12 cellular contexts compared by ENCODE assay signal in genomic region chr2:36059684-36060083, GRCh38.
DNase-seq lines count a peak whose midpoint lies in the region; ATAC-seq and TF ChIP-seq lines count a peak whose summit lies in the region.
"Had no signal": no experiment of that assay in that cellular context is flagged by ENCODE, and none has a peak within 500 bp of the region (broad histone marks: within the 10 kb centered on the region; RNA-seq: fewer than 3 reads in every experiment).

No MANE protein-coding gene starts in this region.

- H3K4me1 ChIP-seq in right atrium auricular region (no peaks in the 10 kb centered on the region), A673 (ENCODE audit: insufficient read depth, low read length, poor library complexity, severe bottlenecking) (no peaks in the 10 kb centered on the region)

- no TSS peak for BruUV-seq in A673 (replicated peaks; lab: Mats Ljungman, UMichigan)

- DNase-seq in Right ventricle myocardium superior, result no peak
- no peak for DNase-seq in right atrium auricular region (ENCODE audit: low spot score)
- DNase-seq in NOMO-1 treated with dmso at 0.1 percent for 144 hours (lab: John Stamatoyannopoulos, UW; ENCODE audit: unreplicated experiment), result peak; percentile 42
- no peak for DNase-seq in H7
- DNase-seq in omental fat pad (ENCODE audit: low spot score), result no peak
- no peak for DNase-seq in LoVo (ENCODE audit: low spot score)
- DNase-seq in A673 (ENCODE audit: low spot score), result no peak
- DNase-seq: activated CD4-positive, alpha-beta T cell treated with anti-CD3 and anti-CD28 coated beads, Interleukin-2, amount 10 ng/mL, durations not matched to agents 24 days and 14 days; NCI-H2081 treated with DMSO at 0.1 percent for 48 hours; ovary had no signal

- H3K9me3 ChIP-seq in right atrium auricular region (no peaks in the 10 kb centered on the region), A673 (ENCODE audit: low read depth, low read length, poor library complexity, severe bottlenecking) (no peaks in the 10 kb centered on the region)
- H3K9me3 ChIP-seq: ovary had no signal

- CTCF ChIA-PET in A673 (lab: Charles Lee), result no interaction called here

- TF ChIP-seq CTCF in right atrium auricular region (IDR thresholded peaks at IDR 0.05) (no peak), omental fat pad (IDR thresholded peaks at IDR 0.05) (no peak), A673 (conservative IDR thresholded peaks at IDR 0.05; ENCODE audit: low read depth, low read length) (no peak)

- peak; percentile 48 for ATAC-seq in Right ventricle myocardium superior (ENCODE audit: poor library complexity)
- ATAC-seq in HG02981 (IDR thresholded peaks at IDR 0.05; ENCODE audit: unreplicated experiment), result peak; percentile 100
- ATAC-seq in omental fat pad (ENCODE audit: low FRiP score), result no peak

- H3K4me3 ChIP-seq in right atrium auricular region, result no peak overlapping the region
- no peak overlapping the region for H3K4me3 ChIP-seq in H7 (ENCODE audit: insufficient read depth, low read depth, low read length)
- H3K4me3 ChIP-seq in A673 (ENCODE audit: low read depth, low read length, poor library complexity, severe bottlenecking), result no peak overlapping the region
- H3K4me3 ChIP-seq: ovary had no signal

- H3K27me3 ChIP-seq in right atrium auricular region, result no peaks in the 10 kb centered on the region
- H3K27me3 ChIP-seq in H7 (ENCODE audit: control insufficient read depth, insufficient read depth, low read length), result no peaks in the 10 kb centered on the region
- no peaks in the 10 kb centered on the region for H3K27me3 ChIP-seq in A673 (replicated peaks; ENCODE audit: insufficient read depth, low read depth, low read length, poor library complexity)
- H3K27me3 ChIP-seq: ovary had no signal

- intact Hi-C loops in Right ventricle myocardium superior (cut with DNase I), result no loop called here
- intact Hi-C loops in A673 (cut with micrococcal nuclease; ENCODE audit: unreplicated experiment), result no loop called here

- POLR2A ChIA-PET in A673 (lab: Charles Lee; ENCODE audit: low non-redundant PET), result no interaction called here

- H3K27ac ChIP-seq in right atrium auricular region (no peak overlapping the region), A673 (ENCODE audit: low read depth, low read length, poor library complexity, severe bottlenecking) (no peak overlapping the region)
- H3K27ac ChIP-seq: 22Rv1, ovary had no signal

- H3K36me3 ChIP-seq in right atrium auricular region, result no peaks in the 10 kb centered on the region
- no peaks in the 10 kb centered on the region for H3K36me3 ChIP-seq in H7 (replicated peaks; ENCODE audit: control insufficient read depth, insufficient read depth, low read length)
- H3K36me3 ChIP-seq in A673 (ENCODE audit: insufficient read depth, low read length, poor library complexity, severe bottlenecking), result no peaks in the 10 kb centered on the region
- H3K36me3 ChIP-seq: ovary had no signal
